ENCODE assay signal across 13 cellular contexts in the genomic region with DNA sequence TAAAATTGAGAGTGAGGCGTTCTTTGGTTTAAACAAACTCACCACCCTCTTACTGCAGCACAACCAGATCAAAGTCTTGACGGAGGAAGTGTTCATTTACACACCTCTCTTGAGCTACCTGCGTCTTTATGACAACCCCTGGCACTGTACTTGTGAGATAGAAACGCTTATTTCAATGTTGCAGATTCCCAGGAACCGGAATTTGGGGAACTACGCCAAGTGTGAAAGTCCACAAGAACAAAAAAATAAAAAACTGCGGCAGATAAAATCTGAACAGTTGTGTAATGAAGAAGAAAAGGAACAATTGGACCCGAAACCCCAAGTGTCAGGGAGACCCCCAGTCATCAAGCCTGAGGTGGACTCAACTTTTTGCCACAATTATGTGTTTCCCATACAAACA. TPM values are rescaled to one million over a fixed set of nuclear protein-coding genes. Genes with fewer than 3 reads are reported as not detected.
DNase-seq lines count a peak whose midpoint lies in the region; ATAC-seq and TF ChIP-seq lines count a peak whose summit lies in the region.
"Had no signal": no experiment of that assay in that cellular context is flagged by ENCODE, and none has a peak within 500 bp of the region (broad histone marks: within the 10 kb centered on the region; RNA-seq: fewer than 3 reads in every experiment).

No MANE protein-coding gene starts in this region.

- H3F3A ChIP-seq in GM23338 (replicated peaks; ENCODE audit: low read depth), result no peaks in the 10 kb centered on the region

- H3K36me3 Mint-ChIP-seq in GM23338 (ENCODE audit: low read depth), result no peaks in the 10 kb centered on the region
- H3K36me3 Mint-ChIP-seq in activated naive CD8-positive, alpha-beta T cell treated with anti-CD3 and anti-CD28 coated beads, Interleukin-2, amount 50 U/mL, for 24 hours (ENCODE audit: low read depth), result no peaks in the 10 kb centered on the region
- no peaks in the 10 kb centered on the region for H3K36me3 Mint-ChIP-seq in activated CD4-positive, alpha-beta T cell treated with anti-CD3 and anti-CD28 coated beads for 36 hours (ENCODE audit: low read depth)
- H3K36me3 Mint-ChIP-seq: activated naive CD4-positive, alpha-beta T cell treated with anti-CD3 and anti-CD28 coated beads, Interleukin-2, amount 50 U/mL, for 24 hours had no signal

- no peaks in the 10 kb centered on the region for H3K9me3 Mint-ChIP-seq in GM23338
- H3K9me3 Mint-ChIP-seq in activated naive CD8-positive, alpha-beta T cell treated with anti-CD3 and anti-CD28 coated beads, Interleukin-2, amount 50 U/mL, for 24 hours, result no peaks in the 10 kb centered on the region
- no peaks in the 10 kb centered on the region for H3K9me3 Mint-ChIP-seq in activated CD4-positive, alpha-beta T cell treated with anti-CD3 and anti-CD28 coated beads for 36 hours (ENCODE audit: low read depth)
- H3K9me3 Mint-ChIP-seq: activated naive CD4-positive, alpha-beta T cell treated with anti-CD3 and anti-CD28 coated beads, Interleukin-2, amount 50 U/mL, for 24 hours had no signal

- intact Hi-C loops in activated CD4-positive, alpha-beta T cell treated with anti-CD3 and anti-CD28 coated beads for 36 hours (cut with DNase I, micrococcal nuclease), result no loop called here

- H3K27me3 Mint-ChIP-seq in GM23338 (ENCODE audit: insufficient read depth, low read depth, poor library complexity), result no peaks in the 10 kb centered on the region
- H3K27me3 Mint-ChIP-seq in activated naive CD8-positive, alpha-beta T cell treated with anti-CD3 and anti-CD28 coated beads, Interleukin-2, amount 50 U/mL, for 24 hours, result no peaks in the 10 kb centered on the region
- no peaks in the 10 kb centered on the region for H3K27me3 Mint-ChIP-seq in activated CD4-positive, alpha-beta T cell treated with anti-CD3 and anti-CD28 coated beads for 36 hours
- H3K27me3 Mint-ChIP-seq: activated naive CD4-positive, alpha-beta T cell treated with anti-CD3 and anti-CD28 coated beads, Interleukin-2, amount 50 U/mL, for 24 hours had no signal

- H3K4me1 Mint-ChIP-seq in GM23338, result peaks cover 61% of the 10 kb centered on the region
- no peaks in the 10 kb centered on the region for H3K4me1 Mint-ChIP-seq in activated naive CD8-positive, alpha-beta T cell treated with anti-CD3 and anti-CD28 coated beads, Interleukin-2, amount 50 U/mL, for 24 hours
- H3K4me1 Mint-ChIP-seq in activated CD4-positive, alpha-beta T cell treated with anti-CD3 and anti-CD28 coated beads for 36 hours, result no peaks in the 10 kb centered on the region
- H3K4me1 Mint-ChIP-seq: activated naive CD4-positive, alpha-beta T cell treated with anti-CD3 and anti-CD28 coated beads, Interleukin-2, amount 50 U/mL, for 24 hours had no signal

- H3K79me2 ChIP-seq in GM23338 (replicated peaks; ENCODE audit: insufficient read depth), result no peaks in the 10 kb centered on the region

- CTCF ChIA-PET in activated CD4-positive, alpha-beta T cell treated with anti-CD3 and anti-CD28 coated beads for 36 hours (lab: Charles Lee), result no interaction called here

- peak overlapping the region; percentile 60 for H3K4me3 Mint-ChIP-seq in GM23338
- no peak overlapping the region for H3K4me3 Mint-ChIP-seq in activated naive CD8-positive, alpha-beta T cell treated with anti-CD3 and anti-CD28 coated beads, Interleukin-2, amount 50 U/mL, for 24 hours
- H3K4me3 Mint-ChIP-seq in activated CD4-positive, alpha-beta T cell treated with anti-CD3 and anti-CD28 coated beads for 36 hours, result no peak overlapping the region
- H3K4me3 Mint-ChIP-seq: activated naive CD4-positive, alpha-beta T cell treated with anti-CD3 and anti-CD28 coated beads, Interleukin-2, amount 50 U/mL, for 24 hours had no signal

- peak overlapping the region; percentile 45 for H3K9ac ChIP-seq in iPS-18a (ENCODE audit: low read length)

- no peaks in the 10 kb centered on the region for H3K9me2 ChIP-seq in GM23338 (ENCODE audit: insufficient read depth)

- H3K4me2 ChIP-seq in GM23338, result peak overlapping the region; percentile 58

- no peak overlapping the region for H2AFZ ChIP-seq in GM23338

- H3K9me3 ChIP-seq in iPS-18a (ENCODE audit: control insufficient read depth, low read depth, low read length), result no peaks in the 10 kb centered on the region

- POLR2A ChIA-PET in activated CD4-positive, alpha-beta T cell treated with anti-CD3 and anti-CD28 coated beads for 36 hours (lab: Charles Lee), result no interaction called here

- peaks cover 58% of the 10 kb centered on the region for H3K4me1 ChIP-seq in GM23338 (ENCODE audit: insufficient read depth)
- H3K4me1 ChIP-seq in iPS-18a (ENCODE audit: control insufficient read depth, low read depth, low read length), result peaks cover 54% of the 10 kb centered on the region

- no peaks in the 10 kb centered on the region for H4K20me1 ChIP-seq in GM23338 (replicated peaks; ENCODE audit: insufficient read depth)

- H3K27me3 ChIP-seq in GM23338 (ENCODE audit: insufficient read depth) (no peaks in the 10 kb centered on the region), iPS-18a (ENCODE audit: control insufficient read depth, insufficient read depth, low read length) (no peaks in the 10 kb centered on the region)

- peak overlapping the region; percentile 84; the same call in 1 of the 2 replicates for H3K27ac Mint-ChIP-seq in GM23338
- no peak overlapping the region for H3K27ac Mint-ChIP-seq in activated naive CD8-positive, alpha-beta T cell treated with anti-CD3 and anti-CD28 coated beads, Interleukin-2, amount 50 U/mL, for 24 hours
- no peak overlapping the region for H3K27ac Mint-ChIP-seq in activated CD4-positive, alpha-beta T cell treated with anti-CD3 and anti-CD28 coated beads for 36 hours
- H3K27ac Mint-ChIP-seq: activated naive CD4-positive, alpha-beta T cell treated with anti-CD3 and anti-CD28 coated beads, Interleukin-2, amount 50 U/mL, for 24 hours had no signal

- peak overlapping the region; percentile 26; the same call in 1 of the 2 replicates for H3K4me3 ChIP-seq in GM23338
- peak overlapping the region; percentile 55 for H3K4me3 ChIP-seq in coronary artery
- H3K4me3 ChIP-seq in iPS-18a (ENCODE audit: low read length), result peak overlapping the region; percentile 42
- no peak overlapping the region for H3K4me3 ChIP-seq in skin epidermis

- TF ChIP-seq CTCF in GM23338 (conservative IDR thresholded peaks at IDR 0.05; ENCODE audit: low read depth in 2 of 2) (no peak), coronary artery (IDR thresholded peaks at IDR 0.05) (no peak)

- H3K36me3 ChIP-seq in GM23338 (ENCODE audit: insufficient read depth) (no peaks in the 10 kb centered on the region), iPS-18a (ENCODE audit: control insufficient read depth, low read depth, low read length) (no peaks in the 10 kb centered on the region)

- DNase-seq in GM23338 (ENCODE audit: low spot score), result no peak
- DNase-seq in coronary artery (ENCODE audit: low spot score), result no peak
- DNase-seq in cortex of kidney (lab: John Stamatoyannopoulos, UW), result no peak
- DNase-seq in activated naive CD8-positive, alpha-beta T cell treated with anti-CD3 and anti-CD28 coated beads, Interleukin-2, amount 50 U/mL, for 24 hours, result no peak
- no peak for DNase-seq in activated CD4-positive, alpha-beta T cell treated with anti-CD3 and anti-CD28 coated beads for 36 hours
- no peak for DNase-seq in NCI-H187 (lab: John Stamatoyannopoulos, UW)
- DNase-seq: activated CD8-positive, alpha-beta memory T cell treated with anti-CD3 and anti-CD28 coated beads, Interleukin-2, amount 50 U/mL, for 4 hours; NCI-H1105; NCI-H345 had no signal

- ATAC-seq in GM23338, result no peak
- no peak for ATAC-seq in activated naive CD8-positive, alpha-beta T cell treated with anti-CD3 and anti-CD28 coated beads, Interleukin-2, amount 50 U/mL, for 24 hours
- ATAC-seq in activated CD4-positive, alpha-beta T cell treated with anti-CD3 and anti-CD28 coated beads for 36 hours, result no peak

- H3K27ac ChIP-seq in GM23338 (ENCODE audit: low read depth), result peak overlapping the region; percentile 77
- H3K27ac ChIP-seq in coronary artery, result peak overlapping the region; percentile 72
- H3K27ac ChIP-seq in iPS-18a (ENCODE audit: low read length), result peak overlapping the region; percentile 80
- H3K27ac ChIP-seq in skin epidermis, result peak overlapping the region in 13 of 21 experiments; percentile 1 to 75 (median 52)

TF ChIP-seq in GM23338, 12 proteins besides CTCF, POLR2A, EP300 and RAD21 (continues in another document):
- TF ChIP-seq JUNB (IDR thresholded peaks at IDR 0.05; ENCODE audit: unreplicated experiment) (no peak), NANOG (IDR thresholded peaks at IDR 0.05; ENCODE audit: borderline replicate concordance) (no peak)
- TF ChIP-seq, protein P1, sequence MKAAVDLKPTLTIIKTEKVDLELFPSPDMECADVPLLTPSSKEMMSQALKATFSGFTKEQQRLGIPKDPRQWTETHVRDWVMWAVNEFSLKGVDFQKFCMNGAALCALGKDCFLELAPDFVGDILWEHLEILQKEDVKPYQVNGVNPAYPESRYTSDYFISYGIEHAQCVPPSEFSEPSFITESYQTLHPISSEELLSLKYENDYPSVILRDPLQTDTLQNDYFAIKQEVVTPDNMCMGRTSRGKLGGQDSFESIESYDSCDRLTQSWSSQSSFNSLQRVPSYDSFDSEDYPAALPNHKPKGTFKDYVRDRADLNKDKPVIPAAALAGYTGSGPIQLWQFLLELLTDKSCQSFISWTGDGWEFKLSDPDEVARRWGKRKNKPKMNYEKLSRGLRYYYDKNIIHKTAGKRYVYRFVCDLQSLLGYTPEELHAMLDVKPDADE (IDR thresholded peaks at IDR 0.05), result no peak

RNA-seq across cellular contexts. Expression of a gene that starts 21.5 kb away (rescaled TPM):
- total RNA-seq in GM23338 (2014; rRNA removed; shearing (Covaris generic)), result 3.1 and 9.4 TPM in 2 replicates
- polyA plus RNA-seq in GM23338 (2016; fragmentation: Nextera tagmentation; extraction: Ambion mirVana), result 1.0 and 2.8 TPM in 2 replicates
- under 1 TPM; 0.21 to 0.25 TPM for total RNA-seq in activated CD4-positive, alpha-beta T cell treated with anti-CD3 and anti-CD28 coated beads for 36 hours
- total RNA-seq: HT-29 had no signal

Comparison
In these comparisons a context has a peak if more than half of its experiments do, and no peak if none do; other contexts are left out.
1. H3K4me3 ChIP-seq: peak in GM23338 (single experiment), coronary artery (single experiment) and iPS-18a (single experiment); none in skin epidermis (0 of 7).
2. Peak in every context shown above with its lines, with median percentiles within 50 percentile points of each other: H3K27ac ChIP-seq.